Comparison of ENCODE assay signal across 13 cellular contexts in the genomic region with DNA sequence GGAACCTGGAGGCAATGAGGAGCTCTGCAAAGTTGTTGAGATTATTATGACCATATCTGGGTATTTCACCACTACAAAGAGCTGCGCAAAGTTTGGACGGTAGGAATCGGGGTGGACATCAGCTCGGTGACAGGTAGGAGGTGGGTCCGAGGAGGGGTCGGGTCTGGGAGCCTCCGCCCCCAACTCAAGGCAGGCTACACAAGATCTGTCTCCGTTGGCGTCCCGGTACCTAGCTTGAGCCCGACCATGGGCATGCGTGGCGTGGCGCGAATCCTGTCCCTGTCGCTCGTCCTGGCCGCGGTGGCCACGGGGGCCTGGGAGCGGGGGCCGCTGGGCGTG. TPM values are rescaled to one million over a fixed set of nuclear protein-coding genes. Genes with fewer than 3 reads are reported as not detected.
DNase-seq lines count a peak whose midpoint lies in the region; ATAC-seq and TF ChIP-seq lines count a peak whose summit lies in the region.
"Had no signal": no experiment of that assay in that cellular context is flagged by ENCODE, and none has a peak within 500 bp of the region (broad histone marks: within the 10 kb centered on the region; RNA-seq: fewer than 3 reads in every experiment).

No MANE protein-coding gene starts in this region.

- peaks cover 4% of the 10 kb centered on the region for H3K9me3 ChIP-seq in mesodermal cell (ENCODE audit: control insufficient read depth, low read length)
- no peaks in the 10 kb centered on the region for H3K9me3 ChIP-seq in testis
- H3K9me3 ChIP-seq: transverse colon had no signal

- TF ChIP-seq POLR2A in testis (IDR thresholded peaks at IDR 0.05) = no peak

- H3K27ac Mint-ChIP-seq in activated naive CD4-positive, alpha-beta T cell treated with anti-CD3 and anti-CD28 coated beads for 36 hours = no peak overlapping the region
- H3K27ac Mint-ChIP-seq in brain = no peak overlapping the region
- H3K27ac Mint-ChIP-seq in stimulated activated memory B cell treated with anti-CD40 and anti-IgM and Interleukin-4, amounts not matched to agents 10 μg/mL and 1 μg/mL and 100 μg/mL, for 72 hours = no peak overlapping the region
- H3K27ac Mint-ChIP-seq: activated B cell treated with CpG ODN at 0.5 μM for 24 hours had no signal

- H3K36me3 Mint-ChIP-seq in activated naive CD4-positive, alpha-beta T cell treated with anti-CD3 and anti-CD28 coated beads for 36 hours (ENCODE audit: low read depth) = no peaks in the 10 kb centered on the region
- no peaks in the 10 kb centered on the region for H3K36me3 Mint-ChIP-seq in brain
- H3K36me3 Mint-ChIP-seq in stimulated activated memory B cell treated with anti-CD40 and anti-IgM and Interleukin-4, amounts not matched to agents 10 μg/mL and 1 μg/mL and 100 μg/mL, for 72 hours = no peaks in the 10 kb centered on the region

- CTCF ChIA-PET in activated naive CD4-positive, alpha-beta T cell treated with anti-CD3 and anti-CD28 coated beads for 36 hours (lab: Charles Lee) = no interaction called here

- peaks cover 16% of the 10 kb centered on the region for H3K4me1 Mint-ChIP-seq in activated naive CD4-positive, alpha-beta T cell treated with anti-CD3 and anti-CD28 coated beads for 36 hours (ENCODE audit: low read depth)
- peaks cover 21% of the 10 kb centered on the region for H3K4me1 Mint-ChIP-seq in brain
- H3K4me1 Mint-ChIP-seq in stimulated activated memory B cell treated with anti-CD40 and anti-IgM and Interleukin-4, amounts not matched to agents 10 μg/mL and 1 μg/mL and 100 μg/mL, for 72 hours = peaks cover 11% of the 10 kb centered on the region

- TF ChIP-seq CTCF in brain (conservative IDR thresholded peaks at IDR 0.05) (no peak), testis (IDR thresholded peaks at IDR 0.05) (no peak), foreskin keratinocyte (conservative IDR thresholded peaks at IDR 0.05) (no peak)

- H3K4me3 Mint-ChIP-seq in activated naive CD4-positive, alpha-beta T cell treated with anti-CD3 and anti-CD28 coated beads for 36 hours = peak overlapping the region; percentile 47
- peak overlapping the region; percentile 69 to 86 (median 80) for H3K4me3 Mint-ChIP-seq in brain
- H3K4me3 Mint-ChIP-seq in stimulated activated memory B cell treated with anti-CD40 and anti-IgM and Interleukin-4, amounts not matched to agents 10 μg/mL and 1 μg/mL and 100 μg/mL, for 72 hours = no peak overlapping the region

- 2 to 4% methylated on average over 18 to 21 of the region's 23 CpGs for WGBS in mesodermal cell (ENCODE audit: insufficient coverage in 2 of 2), 2 experiments
- 5 to 17% methylated on average over 1 to 10 of the region's 23 CpGs for WGBS in testis, 2 donors

- DNase-seq in activated naive CD4-positive, alpha-beta T cell treated with anti-CD3 and anti-CD28 coated beads for 36 hours = no peak
- DNase-seq in activated naive CD4-positive, alpha-beta T cell treated with anti-CD3 and anti-CD28 coated beads, Interleukin-2, amount 50 U/mL, for 16 hours = no peak
- DNase-seq in testis = no peak
- DNase-seq in NCI-H2196 treated with DMSO at 0.1 percent for 48 hours (lab: John Stamatoyannopoulos, UW; ENCODE audit: unreplicated experiment) = no peak
- no peak for DNase-seq in foreskin keratinocyte
- DNase-seq: activated B cell treated with CpG ODN at 0.5 μM for 24 hours; midbrain; NCI-H1105; NK-92 treated with Interleukin-12 subunit alpha and Interleukin-12 subunit beta, amount 100 ng/mL, for 24 hours; transverse colon had no signal

- intact Hi-C loops in activated naive CD4-positive, alpha-beta T cell treated with anti-CD3 and anti-CD28 coated beads for 36 hours (cut with micrococcal nuclease) = no loop called here
- intact Hi-C loops in testis (cut with DNase I; ENCODE audit: low total_unique reads) = no loop called here

- no peak for ATAC-seq in stimulated activated memory B cell treated with anti-CD40 and anti-IgM and Interleukin-4, amounts not matched to agents 10 μg/mL and 1 μg/mL and 100 μg/mL, for 72 hours
- no peak for ATAC-seq in foreskin keratinocyte

- no peaks in the 10 kb centered on the region for H3K36me3 ChIP-seq in mesodermal cell (ENCODE audit: control insufficient read depth, insufficient read depth, low read length)
- H3K36me3 ChIP-seq in testis (ENCODE audit: low read depth, missing control alignments) = no peaks in the 10 kb centered on the region
- H3K36me3 ChIP-seq: transverse colon had no signal

- H3K4me1 ChIP-seq in mesodermal cell (ENCODE audit: control insufficient read depth, insufficient read depth, low read length, poor library complexity, severe bottlenecking) (peaks cover 5% of the 10 kb centered on the region), testis (peaks cover 6% of the 10 kb centered on the region), foreskin keratinocyte (no peaks in the 10 kb centered on the region)

- H3K27ac ChIP-seq in mesodermal cell (ENCODE audit: low read depth, low read length, severe bottlenecking) (no peak overlapping the region), testis (no peak overlapping the region), foreskin keratinocyte (no peak overlapping the region)
- H3K27ac ChIP-seq: transverse colon had no signal

- H3K27me3 ChIP-seq in testis (no peaks in the 10 kb centered on the region), foreskin keratinocyte (peaks cover 86% of the 10 kb centered on the region)

- peak overlapping the region; percentile 28 for H3K4me3 ChIP-seq in mesodermal cell (ENCODE audit: extremely low read depth, insufficient read depth, low read length, poor library complexity, severe bottlenecking)
- peak overlapping the region; percentile 18 to 36 for H3K4me3 ChIP-seq in testis

- H3K9me3 Mint-ChIP-seq in activated naive CD4-positive, alpha-beta T cell treated with anti-CD3 and anti-CD28 coated beads for 36 hours = no peaks in the 10 kb centered on the region
- peaks cover 9 to 19% (median 16%) of the 10 kb centered on the region in 5 experiments for H3K9me3 Mint-ChIP-seq in brain
- H3K9me3 Mint-ChIP-seq in stimulated activated memory B cell treated with anti-CD40 and anti-IgM and Interleukin-4, amounts not matched to agents 10 μg/mL and 1 μg/mL and 100 μg/mL, for 72 hours = no peaks in the 10 kb centered on the region
- H3K9me3 Mint-ChIP-seq: activated B cell treated with CpG ODN at 0.5 μM for 24 hours had no signal

- peaks cover 51% of the 10 kb centered on the region for H3K27me3 Mint-ChIP-seq in activated naive CD4-positive, alpha-beta T cell treated with anti-CD3 and anti-CD28 coated beads for 36 hours (ENCODE audit: low read depth)
- H3K27me3 Mint-ChIP-seq in brain = peaks cover 84% of the 10 kb centered on the region
- peaks cover 49% of the 10 kb centered on the region for H3K27me3 Mint-ChIP-seq in stimulated activated memory B cell treated with anti-CD40 and anti-IgM and Interleukin-4, amounts not matched to agents 10 μg/mL and 1 μg/mL and 100 μg/mL, for 72 hours

RNA-seq across cellular contexts. Expression of a gene that starts 40.2 kb away (rescaled TPM):
- 10 to 100 TPM; 18.2 to 19.0 TPM for total RNA-seq in activated naive CD4-positive, alpha-beta T cell treated with anti-CD3 and anti-CD28 coated beads for 36 hours
- polyA plus RNA-seq in brain (ENCODE audit: insufficient read depth, low read depth, low replicate concordance) (23.5 TPM), testis (ENCODE audit: insufficient read depth, low read depth, low replicate concordance) (39.9 TPM), foreskin keratinocyte (8.4 and 9.1 TPM in 2 replicates)
- 8.4 TPM for polyA plus RNA-seq in mesodermal cell (2013, experiment 1 of 2)
- 7.6 TPM for polyA plus RNA-seq in mesodermal cell (2013, experiment 2 of 2)
- total RNA-seq in testis (10 to 100 TPM; 31.6 to 37.2 TPM), foreskin keratinocyte (34.0 and 42.6 TPM in 2 replicates)
